In genomic region chr19:1168877-1169791, GRCh38 we compare ENCODE assay signal across 9 cellular contexts. TPM values are rescaled to one million over a fixed set of nuclear protein-coding genes. Genes with fewer than 3 reads are reported as not detected.
DNase-seq lines count a peak whose midpoint lies in the region; ATAC-seq and TF ChIP-seq lines count a peak whose summit lies in the region.
"Had no signal": no experiment of that assay in that cellular context is flagged by ENCODE, and none has a peak within 500 bp of the region (broad histone marks: within the 10 kb centered on the region; RNA-seq: fewer than 3 reads in every experiment).

No MANE protein-coding gene starts in this region.

- 79% methylated on average over 38 of the region's 38 CpGs for WGBS in right cardiac atrium
- WGBS in mesodermal cell (ENCODE audit: insufficient coverage in 2 of 2), 2 experiments: 83 to 84% methylated on average over 35 to 38 of the region's 38 CpGs

- intact Hi-C loops in right cardiac atrium (cut with DNase I): no loop called here
- intact Hi-C loops in left ventricle myocardium superior (cut with micrococcal nuclease): no loop called here
- intact Hi-C loops in tibial artery (cut with DNase I; ENCODE audit: low total_unique reads): no loop called here

- H3K36me3 ChIP-seq in mesodermal cell (ENCODE audit: control insufficient read depth, insufficient read depth, low read length): peaks cover 23% of the 10 kb centered on the region
- peaks cover 0 to 23% (median 8%) of the 10 kb centered on the region in 3 donors for H3K36me3 ChIP-seq in tibial artery

- H3K27ac ChIP-seq in right cardiac atrium (ENCODE audit: low read length) (no peak overlapping the region), mesodermal cell (ENCODE audit: low read depth, low read length, severe bottlenecking) (peak overlapping the region; percentile 69), tibial artery (no peak overlapping the region)

- H3K4me1 ChIP-seq in right cardiac atrium (ENCODE audit: control insufficient read depth, insufficient read depth, low read length): peaks cover 2% of the 10 kb centered on the region
- peaks cover 39% of the 10 kb centered on the region for H3K4me1 ChIP-seq in mesodermal cell (ENCODE audit: control insufficient read depth, insufficient read depth, low read length, poor library complexity, severe bottlenecking)
- peaks cover 0 to 74% (median 17%) of the 10 kb centered on the region in 4 donors for H3K4me1 ChIP-seq in tibial artery

- no peaks in the 10 kb centered on the region for H3K27me3 ChIP-seq in right cardiac atrium (ENCODE audit: control insufficient read depth, insufficient read depth)
- no peaks in the 10 kb centered on the region for H3K27me3 ChIP-seq in tibial artery

- no peak for TF ChIP-seq CTCF in choroid plexus epithelial cell (conservative IDR thresholded peaks at IDR 0.05; ENCODE audit: low read depth, low read length)
- no peak for TF ChIP-seq CTCF in tibial artery (IDR thresholded peaks at IDR 0.05)

- ATAC-seq in right cardiac atrium: no peak
- ATAC-seq in left ventricle myocardium superior: no peak
- no peak for ATAC-seq in GM19397 (IDR thresholded peaks at IDR 0.05; ENCODE audit: unreplicated experiment)

- H3K9me3 ChIP-seq in right cardiac atrium (ENCODE audit: control insufficient read depth, low read length) (no peaks in the 10 kb centered on the region), mesodermal cell (ENCODE audit: control insufficient read depth, low read length) (no peaks in the 10 kb centered on the region), tibial artery (no peaks in the 10 kb centered on the region)

- peak in 2 of 3 donors; percentile 38 to 57 for DNase-seq in right cardiac atrium
- DNase-seq in left ventricle myocardium superior: no peak
- DNase-seq in choroid plexus epithelial cell (ENCODE audit: low read depth): peak; percentile 65
- DNase-seq in HuH-7 (ENCODE audit: low spot score): no peak
- DNase-seq in NCI-H2227 (lab: John Stamatoyannopoulos, UW; ENCODE audit: unreplicated experiment): no peak
- DNase-seq in tibial artery: no peak
- DNase-seq: activated CD4-positive, CD25-positive, alpha-beta regulatory T cell treated with anti-CD3 and anti-CD28 coated beads, Interleukin-2, amount 50 U/mL, for 72 hours had no signal

- H3K4me3 ChIP-seq in right cardiac atrium (ENCODE audit: low read length) (no peak overlapping the region), choroid plexus epithelial cell (ENCODE audit: low read depth, low read length) (no peak overlapping the region), mesodermal cell (ENCODE audit: extremely low read depth, insufficient read depth, low read length, poor library complexity, severe bottlenecking) (no peak overlapping the region), tibial artery (no peak overlapping the region)

RNA-seq across cellular contexts. Expression of gene SBNO2, which starts 4.9 kb away (rescaled TPM):
- total RNA-seq in right cardiac atrium: 10 to 100 TPM; 18.0 to 44.5 (median 20.5) TPM
- polyA plus RNA-seq in right cardiac atrium: 13.4 TPM
- total RNA-seq in left ventricle myocardium superior: 18.7 TPM
- polyA plus RNA-seq in mesodermal cell (2013, experiment 1 of 2): 23.2 TPM
- 21.3 TPM for polyA plus RNA-seq in mesodermal cell (2013, experiment 2 of 2)

RNA-seq across cellular contexts. Expression of gene STK11, which starts 36.4 kb away (rescaled TPM):
- total RNA-seq in right cardiac atrium: 10 to 100 TPM; 56.9 to 62.0 (median 57.7) TPM
- polyA plus RNA-seq in right cardiac atrium: 64.5 TPM
- total RNA-seq in left ventricle myocardium superior: 66.2 TPM
- polyA plus RNA-seq in mesodermal cell (2013, experiment 1 of 2): 51.9 TPM
- polyA plus RNA-seq in mesodermal cell (2013, experiment 2 of 2): 51.1 TPM

Comparison
In these comparisons a context has a peak if more than half of its experiments do, and no peak if none do; other contexts are left out.
1. DNase-seq: peak in right cardiac atrium (2 of 3) and choroid plexus epithelial cell (single experiment); none in left ventricle myocardium superior (single experiment), HuH-7 (single experiment), NCI-H2227 (single experiment) and tibial artery (0 of 2).